In genomic region chr9:2570615-2571479, GRCh38 we compare ENCODE assay signal across 8 cellular contexts. TPM values are rescaled to one million over a fixed set of nuclear protein-coding genes. Genes with fewer than 3 reads are reported as not detected.
DNase-seq lines count a peak whose midpoint lies in the region; ATAC-seq and TF ChIP-seq lines count a peak whose summit lies in the region.

No MANE protein-coding gene starts in this region.

- no peak for TF ChIP-seq CTCF in osteoblast (IDR thresholded peaks at IDR 0.05; ENCODE audit: extremely low read depth, low read depth, low read length)

- H3K27ac ChIP-seq in epithelial cell of prostate (peak overlapping the region; percentile 7), osteoblast (ENCODE audit: low read depth, low read length) (no peak overlapping the region), neuronal stem cell (replicated peaks; ENCODE audit: low read length) (no peak overlapping the region)

- no peak overlapping the region for H2BK5ac ChIP-seq in neuronal stem cell (ENCODE audit: low read length)

- no peak overlapping the region for H4K8ac ChIP-seq in neuronal stem cell (ENCODE audit: low read depth, low read length)

- no peak overlapping the region for H2BK15ac ChIP-seq in neuronal stem cell (ENCODE audit: low read length)

- no peaks in the 10 kb centered on the region for H3K79me2 ChIP-seq in osteoblast (ENCODE audit: insufficient read depth, low read length)

- H3K9me3 ChIP-seq in osteoblast (ENCODE audit: low read depth, low read length) (no peaks in the 10 kb centered on the region), neuronal stem cell (replicated peaks in 1 of 2; ENCODE audit: control insufficient read depth in 2 of 2, insufficient read depth in 1 of 2, low read depth in 1 of 2, low read length in 2 of 2) (peaks cover 0 to 1% of the 10 kb centered on the region in 2 donors)

- H2BK12ac ChIP-seq in neuronal stem cell (ENCODE audit: low read length), result no peak overlapping the region

- no peak overlapping the region for H3K4me3 ChIP-seq in osteoblast (ENCODE audit: insufficient read depth, low read length)
- H3K4me3 ChIP-seq in neuronal stem cell (ENCODE audit: low read length in 2 of 2), result no peak overlapping the region

- no CpG with 5 or more reads among the region's 7 CpGs for WGBS in neuronal stem cell (ENCODE audit: extremely low coverage in 2 of 2, insufficient read length in 2 of 2, insufficient replicate concordance in 1 of 2), 2 donors

- H3K18ac ChIP-seq in neuronal stem cell (ENCODE audit: low read length), result no peak overlapping the region

- ATAC-seq in GM21515 (IDR thresholded peaks at IDR 0.05; ENCODE audit: unreplicated experiment), result peak; percentile 84

- H2AFZ ChIP-seq in osteoblast (ENCODE audit: low read length) (no peak overlapping the region), neuronal stem cell (ENCODE audit: low read length) (no peak overlapping the region)

- H3K4me2 ChIP-seq in osteoblast (ENCODE audit: insufficient read depth, low read length) (peak overlapping the region; percentile 56), neuronal stem cell (ENCODE audit: insufficient read depth, low read length, poor library complexity, severe bottlenecking) (no peak overlapping the region)

- H4K20me1 ChIP-seq in osteoblast (ENCODE audit: insufficient read depth, low read length), result no peaks in the 10 kb centered on the region

- no peaks in the 10 kb centered on the region for H3K79me1 ChIP-seq in neuronal stem cell (ENCODE audit: low read depth, low read length)

- H3K36me3 ChIP-seq in osteoblast (ENCODE audit: insufficient read depth, low read length) (no peaks in the 10 kb centered on the region), neuronal stem cell (replicated peaks in 1 of 2; ENCODE audit: control insufficient read depth in 2 of 2, insufficient read depth in 2 of 2, low read length in 2 of 2) (no peaks in the 10 kb centered on the region)

- no peak overlapping the region for H2BK120ac ChIP-seq in neuronal stem cell (ENCODE audit: low read depth, low read length)

- H3K4me1 ChIP-seq in osteoblast (ENCODE audit: insufficient read depth, low read length) (peaks cover 11% of the 10 kb centered on the region), neuronal stem cell (ENCODE audit: control insufficient read depth in 2 of 2, insufficient read depth in 1 of 2, low read depth in 1 of 2, low read length in 2 of 2) (no peaks in the 10 kb centered on the region)

- DNase-seq in Daoy (ENCODE audit: low read depth) (peak; percentile 99), HT-29 (ENCODE audit: low spot score) (peak; percentile 96), RPMI7951 (ENCODE audit: low read depth) (peak; percentile 87), epithelial cell of prostate (ENCODE audit: low read depth, low spot score) (peak; percentile 31), osteoblast (ENCODE audit: insufficient read length, low spot score, missing footprints) (no peak), 8988T (no peak), neuronal stem cell (ENCODE audit: low spot score) (no peak)

- H4K91ac ChIP-seq in neuronal stem cell (ENCODE audit: low read depth, low read length, poor library complexity), result no peak overlapping the region

- no peaks in the 10 kb centered on the region for H3K27me3 ChIP-seq in osteoblast (ENCODE audit: insufficient read depth, low read length)
- H3K27me3 ChIP-seq in neuronal stem cell (ENCODE audit: control insufficient read depth in 3 of 3, insufficient read depth in 3 of 3, low read depth in 1 of 3, low read length in 3 of 3), result no peaks in the 10 kb centered on the region

- H3K4ac ChIP-seq in neuronal stem cell (ENCODE audit: low read length), result no peak overlapping the region

- no peak overlapping the region for H3K23ac ChIP-seq in neuronal stem cell (ENCODE audit: low read depth, low read length, poor library complexity)

- H3K9ac ChIP-seq in neuronal stem cell (ENCODE audit: low read depth, low read length, poor library complexity), result no peak overlapping the region

- no peak overlapping the region for H2AK5ac ChIP-seq in neuronal stem cell (ENCODE audit: low read depth, low read length)

- no peak overlapping the region for H3K14ac ChIP-seq in neuronal stem cell (ENCODE audit: low read length)

RNA-seq across cellular contexts. Expression of gene VLDLR, which starts 50.7 kb away (rescaled TPM):
- 9.5 and 14.8 TPM in 2 replicates for total RNA-seq in Daoy (2014; rRNA removed; shearing (Covaris generic))
- total RNA-seq in HT-29 (2014; rRNA removed; shearing (Covaris generic)), result 1.7 and 2.0 TPM in 2 replicates
- 10.8 and 11.5 TPM in 2 replicates for total RNA-seq in RPMI7951 (2014; rRNA removed; shearing (Covaris generic))
- 5.3 and 10.1 TPM in 2 replicates for total RNA-seq in osteoblast
- 3.6 TPM for polyA plus RNA-seq in neuronal stem cell (2013, experiment 1 of 2)
- 3.6 TPM for polyA plus RNA-seq in neuronal stem cell (2013, experiment 2 of 2)

Comparison
In these comparisons a context has a peak if more than half of its experiments do, and no peak if none do; other contexts are left out.
1. DNase-seq: peak in Daoy (single experiment), HT-29 (single experiment), RPMI7951 (single experiment) and epithelial cell of prostate (single experiment); none in osteoblast (single experiment), 8988T (single experiment) and neuronal stem cell (single experiment).